Comparison of ENCODE assay signal across 9 cellular contexts in genomic region chr16:84117482-84117843, GRCh38. TPM values are rescaled to one million over a fixed set of nuclear protein-coding genes. Genes with fewer than 3 reads are reported as not detected.
DNase-seq lines count a peak whose midpoint lies in the region; ATAC-seq and TF ChIP-seq lines count a peak whose summit lies in the region.
"Had no signal": no experiment of that assay in that cellular context is flagged by ENCODE, and none has a peak within 500 bp of the region (broad histone marks: within the 10 kb centered on the region; RNA-seq: fewer than 3 reads in every experiment).

No MANE protein-coding gene starts in this region.

- ATAC-seq in activated CD8-positive, alpha-beta memory T cell treated with anti-CD3 and anti-CD28 coated beads, Interleukin-2, amount 10 ng/mL, durations not matched to agents 7 days and 5 days: no peak
- ATAC-seq in activated T-helper 17 cell treated with anti-CD3 and anti-CD28 coated beads, Interleukin-2, amount 50 U/mL, for 72 hours (replicated peaks): no peak
- no peak for ATAC-seq in HG03095 (IDR thresholded peaks at IDR 0.05; ENCODE audit: unreplicated experiment)

- H3K4me3 ChIP-seq in ovary: peak overlapping the region; percentile 92

- H3K27ac ChIP-seq in ovary: peak overlapping the region in 1 of 2 donors; percentile 77

- intact Hi-C loops in ovary (cut with DNase I): no loop called here

- no peak for TF ChIP-seq CTCF in ovary (IDR thresholded peaks at IDR 0.05)

- H3K27ac Mint-ChIP-seq in activated CD8-positive, alpha-beta memory T cell treated with anti-CD3 and anti-CD28 coated beads, Interleukin-2, amount 10 ng/mL, durations not matched to agents 7 days and 5 days: peak overlapping the region; percentile 93
- peak overlapping the region; percentile 88 for H3K27ac Mint-ChIP-seq in activated T-helper 17 cell treated with anti-CD3 and anti-CD28 coated beads, Interleukin-2, amount 50 U/mL, for 72 hours

- H3K4me3 Mint-ChIP-seq in activated CD8-positive, alpha-beta memory T cell treated with anti-CD3 and anti-CD28 coated beads, Interleukin-2, amount 10 ng/mL, durations not matched to agents 7 days and 5 days: peak overlapping the region; percentile 88
- peak overlapping the region; percentile 95 for H3K4me3 Mint-ChIP-seq in activated T-helper 17 cell treated with anti-CD3 and anti-CD28 coated beads, Interleukin-2, amount 50 U/mL, for 72 hours

- WGBS in ovary, 3 donors: 4 to 7% (median 6%) methylated on average over 13 of the region's 13 CpGs

- no peaks in the 10 kb centered on the region for H3K36me3 ChIP-seq in ovary

- peaks cover 3% of the 10 kb centered on the region for H3K36me3 Mint-ChIP-seq in activated CD8-positive, alpha-beta memory T cell treated with anti-CD3 and anti-CD28 coated beads, Interleukin-2, amount 10 ng/mL, durations not matched to agents 7 days and 5 days
- peaks cover under 1% of the 10 kb centered on the region for H3K36me3 Mint-ChIP-seq in activated T-helper 17 cell treated with anti-CD3 and anti-CD28 coated beads, Interleukin-2, amount 50 U/mL, for 72 hours (ENCODE audit: low read depth)

- H3K27me3 Mint-ChIP-seq in activated CD8-positive, alpha-beta memory T cell treated with anti-CD3 and anti-CD28 coated beads, Interleukin-2, amount 10 ng/mL, durations not matched to agents 7 days and 5 days: no peaks in the 10 kb centered on the region
- H3K27me3 Mint-ChIP-seq in activated T-helper 17 cell treated with anti-CD3 and anti-CD28 coated beads, Interleukin-2, amount 50 U/mL, for 72 hours: no peaks in the 10 kb centered on the region

- no peaks in the 10 kb centered on the region for H3K27me3 ChIP-seq in ovary

- no peak for TF ChIP-seq EP300 in ovary (IDR thresholded peaks at IDR 0.05)

- H3K9me3 Mint-ChIP-seq in activated CD8-positive, alpha-beta memory T cell treated with anti-CD3 and anti-CD28 coated beads, Interleukin-2, amount 10 ng/mL, durations not matched to agents 7 days and 5 days (ENCODE audit: low read depth): no peaks in the 10 kb centered on the region
- no peaks in the 10 kb centered on the region for H3K9me3 Mint-ChIP-seq in activated T-helper 17 cell treated with anti-CD3 and anti-CD28 coated beads, Interleukin-2, amount 50 U/mL, for 72 hours

- DNase-seq in activated CD8-positive, alpha-beta memory T cell treated with anti-CD3 and anti-CD28 coated beads, Interleukin-2, amount 10 ng/mL, durations not matched to agents 7 days and 5 days: no peak
- DNase-seq in activated CD8-positive, alpha-beta memory T cell treated with anti-CD3 and anti-CD28 coated beads for 24 hours: no peak
- peak; percentile 44 for DNase-seq in NAMALWA (ENCODE audit: low spot score)
- DNase-seq in germinal center (ENCODE audit: low spot score): peak; percentile 49
- DNase-seq in ovary: no peak
- no peak for DNase-seq in UCSD-AML1 (lab: John Stamatoyannopoulos, UW; ENCODE audit: unreplicated experiment)

- H3K4me1 Mint-ChIP-seq in activated CD8-positive, alpha-beta memory T cell treated with anti-CD3 and anti-CD28 coated beads, Interleukin-2, amount 10 ng/mL, durations not matched to agents 7 days and 5 days: peaks cover 23% of the 10 kb centered on the region
- no peaks in the 10 kb centered on the region for H3K4me1 Mint-ChIP-seq in activated T-helper 17 cell treated with anti-CD3 and anti-CD28 coated beads, Interleukin-2, amount 50 U/mL, for 72 hours

- no peak for TF ChIP-seq POLR2A in ovary (IDR thresholded peaks at IDR 0.05)

- CTCF ChIA-PET in activated CD8-positive, alpha-beta memory T cell treated with anti-CD3 and anti-CD28 coated beads, Interleukin-2, amount 10 ng/mL, durations not matched to agents 7 days and 5 days (lab: Charles Lee): interaction anchor here (0.8 to 6.5 kb wide), 13 partner anchors 9 to 505 kb away, joined by 3 to 40 read pairs (median 5); partner anchors contain the start of genes DNAAF1, HSDL1 and TAF1C

- H3K4me1 ChIP-seq in ovary (ENCODE audit: insufficient read depth): peaks cover 5% of the 10 kb centered on the region

- H3K9me3 ChIP-seq in ovary: no peaks in the 10 kb centered on the region

RNA-seq across cellular contexts. Expression of gene MBTPS1, which starts 0.7 kb away (rescaled TPM):
- 10 to 100 TPM; 56.1 to 57.8 TPM for total RNA-seq in activated CD8-positive, alpha-beta memory T cell treated with anti-CD3 and anti-CD28 coated beads, Interleukin-2, amount 10 ng/mL, durations not matched to agents 7 days and 5 days
- total RNA-seq in activated T-helper 17 cell treated with anti-CD3 and anti-CD28 coated beads, Interleukin-2, amount 50 U/mL, for 72 hours: 10 to 100 TPM; 44.0 to 54.4 TPM
- total RNA-seq in ovary: 10 to 100 TPM; 78.8 to 99.2 (median 90.3) TPM
- 100 to 1,000 TPM in 1 of 2 donors, 10 to 100 TPM in 1; 73.8 to 122 TPM for polyA plus RNA-seq in ovary

RNA-seq across cellular contexts. Expression of gene HSDL1, which starts 27.5 kb away (rescaled TPM):
- total RNA-seq in activated CD8-positive, alpha-beta memory T cell treated with anti-CD3 and anti-CD28 coated beads, Interleukin-2, amount 10 ng/mL, durations not matched to agents 7 days and 5 days: 10 to 100 TPM; 10.4 to 17.2 TPM
- total RNA-seq in activated T-helper 17 cell treated with anti-CD3 and anti-CD28 coated beads, Interleukin-2, amount 50 U/mL, for 72 hours: 10 to 100 TPM in 1 of 2 donors, 1 to 10 TPM in 1; 9.9 to 14.6 TPM
- total RNA-seq in ovary: 10 to 100 TPM; 17.5 to 34.1 (median 27.2) TPM
- polyA plus RNA-seq in ovary: 10 to 100 TPM; 17.6 to 28.2 TPM

RNA-seq across cellular contexts. Expression of gene DNAAF1, which starts 27.6 kb away (rescaled TPM):
- total RNA-seq in activated CD8-positive, alpha-beta memory T cell treated with anti-CD3 and anti-CD28 coated beads, Interleukin-2, amount 10 ng/mL, durations not matched to agents 7 days and 5 days: not detected
- under 1 TPM in 1 of 2 donors, not detected in 1; 0.21 TPM for total RNA-seq in activated T-helper 17 cell treated with anti-CD3 and anti-CD28 coated beads, Interleukin-2, amount 50 U/mL, for 72 hours
- total RNA-seq in ovary: 10 to 100 TPM in 1 of 7 donors, 1 to 10 TPM in 4, under 1 TPM in 2; 0.33 to 42.6 (median 3.6) TPM
- polyA plus RNA-seq in ovary: 1 to 10 TPM in 1 of 2 donors, under 1 TPM in 1; 0.95 to 1.1 TPM
- total RNA-seq: myocyte had no signal

Comparison
In these comparisons a context has a peak if more than half of its experiments do, and no peak if none do; other contexts are left out.
1. DNase-seq: peak in NAMALWA (single experiment) and germinal center (single experiment); none in activated CD8-positive, alpha-beta memory T cell treated with anti-CD3 and anti-CD28 coated beads, Interleukin-2, amount 10 ng/mL, durations not matched to agents 7 days and 5 days (single experiment), activated CD8-positive, alpha-beta memory T cell treated with anti-CD3 and anti-CD28 coated beads for 24 hours (single experiment), ovary (0 of 5) and UCSD-AML1 (single experiment).